12 cellular contexts compared by ENCODE assay signal in genomic region chr19:13797870-13798269, GRCh38. TPM values are rescaled to one million over a fixed set of nuclear protein-coding genes. Genes with fewer than 3 reads are reported as not detected.
DNase-seq lines count a peak whose midpoint lies in the region; ATAC-seq and TF ChIP-seq lines count a peak whose summit lies in the region.
"Had no signal": no experiment of that assay in that cellular context is flagged by ENCODE, and none has a peak within 500 bp of the region (broad histone marks: within the 10 kb centered on the region; RNA-seq: fewer than 3 reads in every experiment).

No MANE protein-coding gene starts in this region.

- TF ChIP-seq CTCF in HFFc6 (IDR thresholded peaks at IDR 0.05) (no peak), adrenal gland (IDR thresholded peaks at IDR 0.05) (no peak), foreskin keratinocyte (conservative IDR thresholded peaks at IDR 0.05) (no peak), suprapubic skin (IDR thresholded peaks at IDR 0.05) (no peak)

- intact Hi-C loops in adrenal gland (cut with DNase I): loop anchor here in 1 of 2 donors (5.0 kb wide), 1 partner anchor 64 kb away; no protein-coding TSS in a partner anchor

- H3K4me1 ChIP-seq in adrenal gland (replicated peaks in 1 of 2) (peaks cover 22 to 33% of the 10 kb centered on the region in 2 donors), foreskin keratinocyte (peaks cover 11% of the 10 kb centered on the region), suprapubic skin (peaks cover 38% of the 10 kb centered on the region)

- peak overlapping the region in 4 of 5 donors; percentile 27 to 94 (median 91) for H3K27ac ChIP-seq in adrenal gland
- H3K27ac ChIP-seq in foreskin keratinocyte: peak overlapping the region; percentile 89
- peak overlapping the region; percentile 72 for H3K27ac ChIP-seq in suprapubic skin
- H3K27ac ChIP-seq: SK-N-MC had no signal

- ATAC-seq in foreskin keratinocyte (no peak), GM18870 (IDR thresholded peaks at IDR 0.05; ENCODE audit: unreplicated experiment) (no peak), GM19351 (IDR thresholded peaks at IDR 0.05; ENCODE audit: unreplicated experiment) (no peak), GM18520 (IDR thresholded peaks at IDR 0.05; ENCODE audit: unreplicated experiment) (no peak)
- ATAC-seq: stimulated activated naive CD8-positive, alpha-beta T cell treated with anti-CD3 and anti-CD28 coated beads, Interleukin-15, amount 100 ng/mL, for 72 hours had no signal

- no peak for TF ChIP-seq EP300 in suprapubic skin (IDR thresholded peaks at IDR 0.05)

- H3K4me3 ChIP-seq in adrenal gland (no peak overlapping the region), suprapubic skin (no peak overlapping the region)
- H3K4me3 ChIP-seq: SK-N-MC had no signal

- H3K27me3 ChIP-seq in adrenal gland: no peaks in the 10 kb centered on the region
- H3K27me3 ChIP-seq in foreskin keratinocyte: no peaks in the 10 kb centered on the region
- H3K27me3 ChIP-seq in suprapubic skin: no peaks in the 10 kb centered on the region

- peak overlapping the region; percentile 97 for H3K27ac Mint-ChIP-seq in HFFc6
- H3K27ac Mint-ChIP-seq: stimulated activated naive CD8-positive, alpha-beta T cell treated with anti-CD3 and anti-CD28 coated beads, Interleukin-15, amount 100 ng/mL, for 72 hours had no signal

- 38 to 44% (median 40%) methylated on average over 7 of the region's 7 CpGs for WGBS in adrenal gland, 4 donors
- WGBS in suprapubic skin: 33% methylated on average over 7 of the region's 7 CpGs

- peaks cover 7% of the 10 kb centered on the region for H3K36me3 Mint-ChIP-seq in HFFc6 (ENCODE audit: low read depth)

- H3K9me3 Mint-ChIP-seq in HFFc6: no peaks in the 10 kb centered on the region
- H3K9me3 Mint-ChIP-seq: stimulated activated naive CD8-positive, alpha-beta T cell treated with anti-CD3 and anti-CD28 coated beads, Interleukin-15, amount 100 ng/mL, for 72 hours had no signal

- H3K36me3 ChIP-seq in adrenal gland (replicated peaks in 1 of 2) (peaks cover 0 to 3% of the 10 kb centered on the region in 2 donors), suprapubic skin (no peaks in the 10 kb centered on the region)

- TF ChIP-seq POLR2A in adrenal gland (IDR thresholded peaks at IDR 0.05): no peak
- TF ChIP-seq POLR2A in suprapubic skin (IDR thresholded peaks at IDR 0.05): no peak

- H3K4me1 Mint-ChIP-seq in HFFc6 (ENCODE audit: low read depth): peaks cover 39% of the 10 kb centered on the region

- H3K4me3 Mint-ChIP-seq in HFFc6: peak overlapping the region; percentile 47

- peaks cover 2% of the 10 kb centered on the region; the same call in 1 of the 2 replicates for H3K27me3 Mint-ChIP-seq in HFFc6 (ENCODE audit: insufficient read depth)
- H3K27me3 Mint-ChIP-seq: stimulated activated naive CD8-positive, alpha-beta T cell treated with anti-CD3 and anti-CD28 coated beads, Interleukin-15, amount 100 ng/mL, for 72 hours had no signal

- DNase-seq in HFFc6 (peak; percentile 64), adrenal gland (peak in 6 of 7 donors; percentile 43 to 76 (median 54)), foreskin keratinocyte (peak; percentile 59 to 73), suprapubic skin (ENCODE audit: low spot score in 2 of 2) (no peak), DMS 273 (lab: John Stamatoyannopoulos, UW; ENCODE audit: unreplicated experiment) (no peak)
- DNase-seq: NCI-H1436 treated with DMSO at 0.1 percent for 48 hours; stimulated activated CD4-positive, alpha-beta T cell treated with anti-CD3 and anti-CD28 coated beads, Interleukin-12 subunit alpha, Interleukin-12 subunit beta, amount 100 ng/mL, for 4 hours; stimulated activated naive CD8-positive, alpha-beta T cell treated with anti-CD3 and anti-CD28 coated beads, Interleukin-15, amount 100 ng/mL, for 72 hours had no signal

- H3K9me3 ChIP-seq in adrenal gland (replicated peaks in 1 of 3) (no peaks in the 10 kb centered on the region), suprapubic skin (no peaks in the 10 kb centered on the region)

RNA-seq across cellular contexts. Expression of gene ZSWIM4, which starts 2.6 kb away (rescaled TPM):
- 1 to 10 TPM; 5.0 to 6.0 (median 5.2) TPM for total RNA-seq in HFFc6 (2021; fragmentation: NEBNext Ultra II Directional; extraction: Animal tissue kit (Norgen Biotek cat#: 25700))
- total RNA-seq in adrenal gland (10 to 100 TPM in 4 of 8 donors, 1 to 10 TPM in 4; 5.8 to 15.4 (median 10.2) TPM), foreskin keratinocyte (4.3 and 5.6 TPM in 2 replicates), suprapubic skin (10 to 100 TPM; 11.4 to 19.5 (median 16.3) TPM)
- polyA plus RNA-seq in adrenal gland (1 to 10 TPM; 1.7 to 6.4 (median 3.2) TPM), foreskin keratinocyte (2.1 and 3.1 TPM in 2 replicates)

RNA-seq across cellular contexts. Expression of gene C19orf53, which starts 23.6 kb away (rescaled TPM):
- 100 to 1,000 TPM; 123 to 204 (median 172) TPM for total RNA-seq in HFFc6 (2021; fragmentation: NEBNext Ultra II Directional; extraction: Animal tissue kit (Norgen Biotek cat#: 25700))
- total RNA-seq in adrenal gland: 100 to 1,000 TPM in 7 of 8 donors, 10 to 100 TPM in 1; 95.8 to 224 (median 137) TPM
- 100 to 1,000 TPM; 134 to 459 (median 340) TPM for polyA plus RNA-seq in adrenal gland
- 189 and 192 TPM in 2 replicates for total RNA-seq in foreskin keratinocyte
- 228 and 252 TPM in 2 replicates for polyA plus RNA-seq in foreskin keratinocyte
- 100 to 1,000 TPM in 3 of 4 donors, 10 to 100 TPM in 1; 84.2 to 150 (median 124) TPM for total RNA-seq in suprapubic skin

RNA-seq across cellular contexts. Expression of gene MRI1, which starts 33.5 kb away (rescaled TPM):
- total RNA-seq in HFFc6 (2021; fragmentation: NEBNext Ultra II Directional; extraction: Animal tissue kit (Norgen Biotek cat#: 25700)): 10 to 100 TPM; 31.3 to 34.7 (median 31.8) TPM
- 10 to 100 TPM; 16.8 to 69.6 (median 44.9) TPM for total RNA-seq in adrenal gland
- polyA plus RNA-seq in adrenal gland: 10 to 100 TPM; 11.9 to 34.6 (median 20.5) TPM
- 28.3 and 34.6 TPM in 2 replicates for total RNA-seq in foreskin keratinocyte
- 17.6 and 19.0 TPM in 2 replicates for polyA plus RNA-seq in foreskin keratinocyte
- total RNA-seq in suprapubic skin: 100 to 1,000 TPM in 1 of 4 donors, 10 to 100 TPM in 3; 51.5 to 122 (median 69.6) TPM

Comparison
In these comparisons a context has a peak if more than half of its experiments do, and no peak if none do; other contexts are left out.
1. DNase-seq: peak in HFFc6 (single experiment), adrenal gland (6 of 7) and foreskin keratinocyte (2 of 2); none in suprapubic skin (0 of 2) and DMS 273 (single experiment).
2. Peak in every context shown above with its lines, with median percentiles within 50 percentile points of each other: H3K27ac ChIP-seq.